In genomic region chr5:113489299-113489698, GRCh38 we compare ENCODE assay signal across 8 cellular contexts. TPM values are rescaled to one million over a fixed set of nuclear protein-coding genes. Genes with fewer than 3 reads are reported as not detected.
A peak's percentile ranks its signal among the peaks of the same experiment; 100 is the strongest.
DNase-seq lines count a peak whose midpoint lies in the region; ATAC-seq and TF ChIP-seq lines count a peak whose summit lies in the region.

No MANE protein-coding gene starts in this region.

- peaks cover 70% of the 10 kb centered on the region for H3K27me3 Mint-ChIP-seq in T-helper 1 cell treated with Interleukin-12 subunit alpha and Interleukin-12 subunit beta and Interleukin-4 antibody, amounts not matched to agents 30 μg/mL and 1 μg/mL, for 36 hours (ENCODE audit: low read depth)
- H3K27me3 Mint-ChIP-seq in stimulated activated naive B cell treated with anti-CD40 and anti-IgM and Interleukin-4, amounts not matched to agents 10 μg/mL and 1 μg/mL and 100 μg/mL, for 72 hours, result peaks cover 65 to 78% of the 10 kb centered on the region in 2 donors

- H3K27ac ChIP-seq in ovary, result no peak overlapping the region

- no peak for TF ChIP-seq EP300 in ovary (IDR thresholded peaks at IDR 0.05)

- intact Hi-C loops in ovary (cut with DNase I), result no loop called here

- peaks cover 9% of the 10 kb centered on the region for H3K36me3 Mint-ChIP-seq in T-helper 1 cell treated with Interleukin-12 subunit alpha and Interleukin-12 subunit beta and Interleukin-4 antibody, amounts not matched to agents 30 μg/mL and 1 μg/mL, for 36 hours (ENCODE audit: low read depth)
- peaks cover 9% of the 10 kb centered on the region in 2 donors for H3K36me3 Mint-ChIP-seq in stimulated activated naive B cell treated with anti-CD40 and anti-IgM and Interleukin-4, amounts not matched to agents 10 μg/mL and 1 μg/mL and 100 μg/mL, for 72 hours

- no peak for TF ChIP-seq POLR2A in ovary (IDR thresholded peaks at IDR 0.05)

- no peaks in the 10 kb centered on the region for H3K4me1 ChIP-seq in ovary (ENCODE audit: insufficient read depth)

- H3K4me3 Mint-ChIP-seq in T-helper 1 cell treated with Interleukin-12 subunit alpha and Interleukin-12 subunit beta and Interleukin-4 antibody, amounts not matched to agents 30 μg/mL and 1 μg/mL, for 36 hours, result peak overlapping the region; percentile 16
- H3K4me3 Mint-ChIP-seq in stimulated activated naive B cell treated with anti-CD40 and anti-IgM and Interleukin-4, amounts not matched to agents 10 μg/mL and 1 μg/mL and 100 μg/mL, for 72 hours, result no peak overlapping the region

- DNase-seq in activated CD4-positive, alpha-beta T cell treated with anti-CD3 and anti-CD28 coated beads for 48 hours, result peak; percentile 8
- no peak for DNase-seq in activated CD4-positive, alpha-beta T cell treated with anti-CD3 and anti-CD28 coated beads for 1 hour
- peak; percentile 92 for DNase-seq in fibroblast of the conjunctiva (ENCODE audit: low read depth)
- no peak for DNase-seq in stimulated activated naive B cell treated with anti-CD40 and anti-IgM and Interleukin-4, amounts not matched to agents 10 μg/mL and 1 μg/mL and 100 μg/mL, for 72 hours
- no peak for DNase-seq in ovary
- DNase-seq in NCI-H526 treated with DMSO at 0.1 percent for 48 hours (lab: John Stamatoyannopoulos, UW), result no peak

- peaks cover 20% of the 10 kb centered on the region for H3K4me1 Mint-ChIP-seq in T-helper 1 cell treated with Interleukin-12 subunit alpha and Interleukin-12 subunit beta and Interleukin-4 antibody, amounts not matched to agents 30 μg/mL and 1 μg/mL, for 36 hours (ENCODE audit: low read depth)
- H3K4me1 Mint-ChIP-seq in stimulated activated naive B cell treated with anti-CD40 and anti-IgM and Interleukin-4, amounts not matched to agents 10 μg/mL and 1 μg/mL and 100 μg/mL, for 72 hours, result peaks cover 6 to 18% of the 10 kb centered on the region in 2 donors

- H3K9me3 ChIP-seq in ovary, result no peaks in the 10 kb centered on the region

- no peaks in the 10 kb centered on the region for H3K27me3 ChIP-seq in ovary

- no peak overlapping the region for H3K4me3 ChIP-seq in ovary

- H3K9me3 Mint-ChIP-seq in T-helper 1 cell treated with Interleukin-12 subunit alpha and Interleukin-12 subunit beta and Interleukin-4 antibody, amounts not matched to agents 30 μg/mL and 1 μg/mL, for 36 hours, result peaks cover 21% of the 10 kb centered on the region
- H3K9me3 Mint-ChIP-seq in stimulated activated naive B cell treated with anti-CD40 and anti-IgM and Interleukin-4, amounts not matched to agents 10 μg/mL and 1 μg/mL and 100 μg/mL, for 72 hours, result peaks cover 15 to 16% of the 10 kb centered on the region in 2 donors

- H3K36me3 ChIP-seq in ovary, result no peaks in the 10 kb centered on the region

- no peak for TF ChIP-seq CTCF in ovary (IDR thresholded peaks at IDR 0.05)

- peak; percentile 46 for ATAC-seq in HG03159 (IDR thresholded peaks at IDR 0.05; ENCODE audit: unreplicated experiment)
- ATAC-seq in stimulated activated naive B cell treated with anti-CD40 and anti-IgM and Interleukin-4, amounts not matched to agents 10 μg/mL and 1 μg/mL and 100 μg/mL, for 72 hours (replicated peaks), result peak; percentile 64 to 84

- 9 to 15% (median 14%) methylated on average over 3 of the region's 3 CpGs for WGBS in ovary, 3 donors

- no peak overlapping the region for H3K27ac Mint-ChIP-seq in T-helper 1 cell treated with Interleukin-12 subunit alpha and Interleukin-12 subunit beta and Interleukin-4 antibody, amounts not matched to agents 30 μg/mL and 1 μg/mL, for 36 hours
- H3K27ac Mint-ChIP-seq in stimulated activated naive B cell treated with anti-CD40 and anti-IgM and Interleukin-4, amounts not matched to agents 10 μg/mL and 1 μg/mL and 100 μg/mL, for 72 hours, result no peak overlapping the region

RNA-seq across cellular contexts. Expression of gene MCC, which starts 1.0 kb away (rescaled TPM):
- 100 to 1,000 TPM in 5 of 7 donors, 10 to 100 TPM in 2; 53.1 to 262 (median 122) TPM for total RNA-seq in ovary
- 10 to 100 TPM; 29.8 to 44.0 TPM for polyA plus RNA-seq in ovary

RNA-seq across cellular contexts. Expression of gene YTHDC2, which starts 24.2 kb away (rescaled TPM):
- total RNA-seq in ovary, result 10 to 100 TPM; 21.8 to 36.2 (median 23.7) TPM
- polyA plus RNA-seq in ovary, result 10 to 100 TPM in 1 of 2 donors, 1 to 10 TPM in 1; 9.1 to 13.2 TPM

RNA-seq across cellular contexts. Expression of gene TSSK1B, which starts 54.5 kb away (rescaled TPM):
- under 1 TPM in 2 of 7 donors, not detected in 5; 0.08 to 0.15 TPM for total RNA-seq in ovary
- polyA plus RNA-seq in ovary, result not detected

Comparison
In these comparisons a context has a peak if more than half of its experiments do, and no peak if none do; other contexts are left out.
1. DNase-seq: peak in activated CD4-positive, alpha-beta T cell treated with anti-CD3 and anti-CD28 coated beads for 48 hours (single experiment) and fibroblast of the conjunctiva (single experiment); none in activated CD4-positive, alpha-beta T cell treated with anti-CD3 and anti-CD28 coated beads for 1 hour (single experiment), stimulated activated naive B cell treated with anti-CD40 and anti-IgM and Interleukin-4, amounts not matched to agents 10 μg/mL and 1 μg/mL and 100 μg/mL, for 72 hours (single experiment), ovary (0 of 5) and NCI-H526 treated with DMSO at 0.1 percent for 48 hours (single experiment).